8 cellular contexts compared by ENCODE assay signal in the genomic region with DNA sequence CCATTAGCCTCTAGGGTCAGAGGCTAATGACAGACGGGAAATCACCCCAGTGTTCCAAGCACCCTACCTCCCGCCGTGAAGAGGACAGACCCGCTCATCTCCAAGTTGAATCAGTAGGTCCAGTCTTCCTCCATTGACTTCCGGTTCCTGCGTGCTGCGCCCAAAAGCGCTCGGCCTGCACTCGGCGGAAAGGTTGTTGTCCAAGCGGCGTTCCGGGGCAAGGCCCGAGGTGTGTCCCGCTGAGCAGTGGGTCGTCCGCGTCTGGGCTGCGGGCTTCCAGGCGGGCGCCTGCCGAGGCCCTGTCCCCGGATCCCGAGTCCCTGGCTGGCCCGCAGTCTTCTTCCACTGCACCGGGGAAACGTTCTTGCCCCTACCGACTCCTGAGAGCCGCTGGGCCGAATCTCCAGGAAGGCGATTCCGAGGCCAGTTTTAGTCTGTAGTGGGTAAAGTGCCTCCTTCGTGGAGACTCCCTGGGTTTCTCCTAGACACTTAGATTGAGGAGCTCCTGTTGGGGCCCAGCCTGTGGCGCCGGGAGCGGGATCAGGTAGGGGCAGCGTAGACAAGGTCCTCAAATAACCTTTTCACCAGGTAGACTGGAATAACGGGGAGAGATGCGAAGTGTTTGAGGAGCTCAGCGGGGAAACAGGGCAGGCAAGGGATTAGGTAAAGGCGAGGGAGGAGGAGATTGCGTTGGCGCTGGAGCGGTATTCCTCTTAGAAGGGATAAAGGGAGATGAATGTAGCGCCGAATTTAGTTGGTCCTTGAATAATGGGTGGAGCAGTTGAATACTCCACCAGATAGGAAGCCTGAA. TPM values are rescaled to one million over a fixed set of nuclear protein-coding genes. Genes with fewer than 3 reads are reported as not detected.
DNase-seq lines count a peak whose midpoint lies in the region; ATAC-seq and TF ChIP-seq lines count a peak whose summit lies in the region.

TSS of gene TEFM (minus strand) at position 138 of the 811 bp plus-strand sequence. CDS start at position 98, 40 bp downstream.

- DNase-seq in DND-41 (peak; percentile 92), GM23248 (peak; percentile 95), Kasumi-1 (lab: John Stamatoyannopoulos, UW) (peak; percentile 92), fibroblast of peridontal ligament (ENCODE audit: extremely low read depth) (peak; percentile 91), natural killer cell (peak; percentile 89)
- peak; percentile 78 for DNase-seq in activated T-helper 9 cell treated with anti-CD3 and anti-CD28 coated beads, Interleukin-2, amount 50 U/mL, for 16 hours (ENCODE audit: low read depth)
- peak; percentile 48 to 85 (median 72) for DNase-seq in stimulated activated naive CD4-positive, alpha-beta T cell (lab: John Stamatoyannopoulos, UW)

- H3K4me1 Mint-ChIP-seq in natural killer cell = peaks cover 29 to 34% of the 10 kb centered on the region in 2 donors

- peak within 1 kb of the TSS; percentile 80 for H3K4me2 ChIP-seq in DND-41 (ENCODE audit: insufficient read depth, low read length)
- peak within 1 kb of the TSS; percentile 100 for H3K4me2 ChIP-seq in GM23248 (ENCODE audit: unreplicated experiment)

- peak within 1 kb of the TSS; percentile 98 for H3K4me3 Mint-ChIP-seq in natural killer cell

- peaks cover 41% of the 10 kb centered on the region for H3K79me2 ChIP-seq in DND-41 (ENCODE audit: insufficient read depth, low read length)
- H3K79me2 ChIP-seq in GM23248 (ENCODE audit: insufficient read depth) = peaks cover 61% of the 10 kb centered on the region

- WGBS in GM23248 (ENCODE audit: low coverage in 1 of 2, low lambda C conversion rate in 2 of 2, missing lambda C conversion rate in 2 of 2), 2 experiments = 1 to 2% methylated on average over 47 of the region's 47 CpGs

- H4K20me1 ChIP-seq in DND-41 (ENCODE audit: insufficient read depth, low read length) (no peaks in the 10 kb centered on the region), GM23248 (ENCODE audit: insufficient read depth) (no peaks in the 10 kb centered on the region)

- H3K27ac Mint-ChIP-seq in natural killer cell = peak within 1 kb of the TSS; percentile 93 to 94

- H3K4me3 ChIP-seq in DND-41 (ENCODE audit: low read depth in 1 of 2, low read length in 2 of 2) = peak within 1 kb of the TSS; percentile 68 to 77
- peak within 1 kb of the TSS; percentile 100 for H3K4me3 ChIP-seq in GM23248

- H3K36me3 ChIP-seq in DND-41 (ENCODE audit: insufficient read depth, low read length) = peaks cover 17% of the 10 kb centered on the region
- peaks cover 5% of the 10 kb centered on the region; the same call in 1 of the 2 replicates for H3K36me3 ChIP-seq in GM23248 (ENCODE audit: low read depth)

- no peaks in the 10 kb centered on the region for H3K36me3 Mint-ChIP-seq in natural killer cell

- intact Hi-C loops in natural killer cell (cut with micrococcal nuclease) = no loop called here

- H3F3A ChIP-seq in GM23248 (ENCODE audit: insufficient read depth) = no peaks in the 10 kb centered on the region

- peak; percentile 89 for TF ChIP-seq POLR2A in Raji (IDR thresholded peaks at IDR 0.05; ENCODE audit: insufficient read depth, low read depth, low read length)

- H3K4me1 ChIP-seq in DND-41 (ENCODE audit: insufficient read depth, low read length) (peaks cover 33% of the 10 kb centered on the region), GM23248 (ENCODE audit: insufficient read depth) (peaks cover 7% of the 10 kb centered on the region)

- H3K27me3 ChIP-seq in DND-41 (ENCODE audit: insufficient read depth, low read length, poor library complexity) (no peaks in the 10 kb centered on the region), GM23248 (replicated peaks; ENCODE audit: insufficient read depth) (no peaks in the 10 kb centered on the region)

- H2AFZ ChIP-seq in DND-41 (ENCODE audit: low read depth, low read length) = peak within 1 kb of the TSS; percentile 99
- peak within 1 kb of the TSS; percentile 100 for H2AFZ ChIP-seq in GM23248

- no peaks in the 10 kb centered on the region for H3K9me3 Mint-ChIP-seq in natural killer cell

- H3K9ac ChIP-seq in DND-41 (ENCODE audit: low read depth, low read length) (peak within 1 kb of the TSS; percentile 84), GM23248 (peak within 1 kb of the TSS; percentile 96)

- H3K9me3 ChIP-seq in DND-41 (ENCODE audit: insufficient read depth, low read length, severe bottlenecking) (no peaks in the 10 kb centered on the region), GM23248 (ENCODE audit: low read depth) (no peaks in the 10 kb centered on the region)

- in situ Hi-C loops in GM23248 (cut with MboI) = no loop called here

- TF ChIP-seq CTCF in DND-41 (IDR thresholded peaks at IDR 0.05; ENCODE audit: borderline replicate concordance, extremely low read depth, low read length, poor library complexity, severe bottlenecking) (no peak), natural killer cell (IDR thresholded peaks at IDR 0.05) (no peak)

- ATAC-seq in DND-41 (ENCODE audit: insufficient read depth, low read depth) = peak; percentile 93
- peak; percentile 98 for ATAC-seq in natural killer cell

- peak within 1 kb of the TSS; percentile 80 for H3K27ac ChIP-seq in DND-41 (ENCODE audit: low read length)
- peak within 1 kb of the TSS; percentile 81 for H3K27ac ChIP-seq in GM23248

- no peaks in the 10 kb centered on the region for H3K27me3 Mint-ChIP-seq in natural killer cell (ENCODE audit: low read depth in 2 of 2)

- H3K9me2 ChIP-seq in GM23248 (ENCODE audit: insufficient read depth) = no peaks in the 10 kb centered on the region

RNA-seq across cellular contexts. Expression of gene TEFM, which starts in this region (rescaled TPM):
- 7.6 and 8.1 TPM in 2 replicates for total RNA-seq in GM23248 (2014; rRNA removed; shearing (Covaris generic))
- 21.4 and 24.7 TPM in 2 replicates for polyA plus RNA-seq in GM23248 (2016; fragmentation: Nextera tagmentation; extraction: Ambion mirVana)
- total RNA-seq in natural killer cell = 10 to 100 TPM in 2 of 3 donors, 1 to 10 TPM in 1; 6.3 to 12.9 (median 10.5) TPM

Comparison
In these comparisons a context has a peak if more than half of its experiments do, and no peak if none do; other contexts are left out.
1. Peak in every context shown above with its lines: DNase-seq, ATAC-seq, H3K4me3 ChIP-seq and H3K27ac ChIP-seq.